In the genomic region with DNA sequence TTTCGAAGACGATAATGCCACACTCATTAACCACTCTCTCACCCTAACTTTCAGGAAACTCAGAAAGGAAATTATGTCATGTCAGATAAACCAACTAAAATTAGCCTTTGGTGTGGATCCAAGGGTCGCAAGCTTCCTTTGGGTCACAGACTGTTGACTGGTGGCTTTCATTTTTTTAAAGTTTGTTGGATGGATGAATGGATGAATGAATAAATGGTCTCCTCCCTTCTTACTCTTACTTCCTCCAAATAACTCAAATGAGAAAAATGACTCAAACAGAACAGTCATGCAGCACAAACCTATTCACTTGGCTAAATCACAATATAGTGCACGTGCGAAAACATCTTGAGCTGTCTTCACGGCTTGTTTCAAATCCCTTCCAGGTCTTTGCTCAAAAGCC, we compare ENCODE assay signal across 1 cellular context.
TF ChIP-seq lines count a peak whose summit lies in the region.

No MANE protein-coding gene starts in this region.

TF ChIP-seq in endothelial cell of umbilical vein, 7 proteins besides CTCF, POLR2A, EP300 and RAD21:
- TF ChIP-seq MAX (IDR thresholded peaks at IDR 0.05; ENCODE audit: insufficient read depth, insufficient read length) (no peak), POLR2AphosphoS5 (IDR thresholded peaks at IDR 0.05; ENCODE audit: insufficient read depth, low read depth, low read length) (peak; percentile 23), EZH2 (IDR thresholded peaks at IDR 0.05; ENCODE audit: borderline replicate concordance, low read depth, low read length, severe bottlenecking) (no peak), MYC (IDR thresholded peaks at IDR 0.05; ENCODE audit: low read depth, low read length) (no peak), GATA2 (IDR thresholded peaks at IDR 0.05; ENCODE audit: insufficient read depth, insufficient read length, low read depth, low read length) (peak; percentile 76), FOS (IDR thresholded peaks at IDR 0.05; ENCODE audit: borderline replicate concordance, insufficient read depth, low read length) (peak; percentile 76), JUN (IDR thresholded peaks at IDR 0.05; ENCODE audit: borderline replicate concordance, insufficient read depth, insufficient read length, low read depth) (peak; percentile 81)
